1 cellular context compared by ENCODE assay signal in the genomic region with DNA sequence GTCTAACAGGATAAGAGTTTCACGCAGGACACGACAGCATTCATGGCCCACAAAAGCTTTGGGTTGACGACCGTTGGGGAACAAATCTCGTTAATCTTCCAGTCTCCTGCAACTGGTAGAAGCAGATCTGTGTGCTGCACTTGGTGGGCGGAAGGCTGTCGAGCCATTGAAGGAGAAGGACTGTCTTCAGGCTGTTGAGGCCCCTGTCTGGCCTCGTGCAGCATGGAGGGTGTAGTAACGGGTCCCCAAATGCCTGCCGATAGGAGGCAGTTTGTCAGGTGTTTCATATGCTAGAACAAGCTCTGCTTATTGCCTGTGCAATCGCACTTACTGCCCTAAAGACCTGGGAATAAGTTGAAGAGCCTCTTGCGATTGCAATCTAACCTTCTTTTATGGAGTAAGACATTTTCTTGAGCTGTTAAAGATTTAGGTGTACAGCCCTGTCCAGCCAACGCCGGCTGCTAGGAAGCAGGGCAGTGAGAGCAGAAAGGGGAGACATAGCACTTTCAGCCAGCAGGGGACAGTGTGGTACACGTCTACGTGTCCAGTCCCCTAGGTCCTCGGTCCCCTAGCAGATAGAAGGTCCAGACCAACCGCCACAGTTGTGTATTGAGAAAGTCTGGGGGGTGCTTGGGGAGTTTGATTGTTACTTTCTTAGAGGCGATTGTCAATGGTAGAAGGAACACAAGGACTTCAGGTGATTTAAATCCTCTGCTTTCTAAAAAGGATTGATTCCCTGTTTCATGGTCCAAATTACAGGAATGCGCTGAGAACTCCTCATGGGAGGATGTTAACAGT.
TF ChIP-seq lines count a peak whose summit lies in the region.

No MANE protein-coding gene starts in this region.

TF ChIP-seq in IMR-90, 13 proteins besides CTCF, POLR2A, EP300 and RAD21 (continued from another document):
- TF ChIP-seq, protein P1, sequence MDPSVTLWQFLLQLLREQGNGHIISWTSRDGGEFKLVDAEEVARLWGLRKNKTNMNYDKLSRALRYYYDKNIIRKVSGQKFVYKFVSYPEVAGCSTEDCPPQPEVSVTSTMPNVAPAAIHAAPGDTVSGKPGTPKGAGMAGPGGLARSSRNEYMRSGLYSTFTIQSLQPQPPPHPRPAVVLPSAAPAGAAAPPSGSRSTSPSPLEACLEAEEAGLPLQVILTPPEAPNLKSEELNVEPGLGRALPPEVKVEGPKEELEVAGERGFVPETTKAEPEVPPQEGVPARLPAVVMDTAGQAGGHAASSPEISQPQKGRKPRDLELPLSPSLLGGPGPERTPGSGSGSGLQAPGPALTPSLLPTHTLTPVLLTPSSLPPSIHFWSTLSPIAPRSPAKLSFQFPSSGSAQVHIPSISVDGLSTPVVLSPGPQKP (IDR thresholded peaks at IDR 0.05; ENCODE audit: borderline replicate concordance, low read depth, low read length): no peak
- TF ChIP-seq MXI1 (IDR thresholded peaks at IDR 0.05; ENCODE audit: borderline replicate concordance, low read depth, low read length): no peak
- no peak for TF ChIP-seq RFX5 (IDR thresholded peaks at IDR 0.05; ENCODE audit: low read depth, low read length)
- TF ChIP-seq CEBPB (IDR thresholded peaks at IDR 0.05; ENCODE audit: low read depth, low read length): 0 out of 2 replicates have a peak, but pooled peaks have one; percentile 3
- TF ChIP-seq, protein P2, sequence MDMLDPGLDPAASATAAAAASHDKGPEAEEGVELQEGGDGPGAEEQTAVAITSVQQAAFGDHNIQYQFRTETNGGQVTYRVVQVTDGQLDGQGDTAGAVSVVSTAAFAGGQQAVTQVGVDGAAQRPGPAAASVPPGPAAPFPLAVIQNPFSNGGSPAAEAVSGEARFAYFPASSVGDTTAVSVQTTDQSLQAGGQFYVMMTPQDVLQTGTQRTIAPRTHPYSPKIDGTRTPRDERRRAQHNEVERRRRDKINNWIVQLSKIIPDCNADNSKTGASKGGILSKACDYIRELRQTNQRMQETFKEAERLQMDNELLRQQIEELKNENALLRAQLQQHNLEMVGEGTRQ (IDR thresholded peaks at IDR 0.05; ENCODE audit: low read depth, low read length): no peak
